Comparison of ENCODE assay signal across 25 cellular contexts in genomic region chr5:81205058-81205457, GRCh38. TPM values are rescaled to one million over a fixed set of nuclear protein-coding genes. Genes with fewer than 3 reads are reported as not detected.
DNase-seq lines count a peak whose midpoint lies in the region; ATAC-seq and TF ChIP-seq lines count a peak whose summit lies in the region.
"Had no signal": no experiment of that assay in that cellular context is flagged by ENCODE, and none has a peak within 500 bp of the region (broad histone marks: within the 10 kb centered on the region; RNA-seq: fewer than 3 reads in every experiment).

No MANE protein-coding gene starts in this region.

- H3K23ac ChIP-seq in mesendoderm (ENCODE audit: low read length) = no peak overlapping the region

- H3K9me2 ChIP-seq in GM23338 (ENCODE audit: insufficient read depth) (no peaks in the 10 kb centered on the region), OCI-LY1 (ENCODE audit: low read depth, low read length) (no peaks in the 10 kb centered on the region)

- WGBS in mesendoderm (ENCODE audit: extremely low coverage, insufficient coverage, low lambda C conversion rate) = no CpG with 5 or more reads among the region's 4 CpGs

- no peaks in the 10 kb centered on the region for H3K4me1 ChIP-seq in GM23338 (ENCODE audit: insufficient read depth)
- no peaks in the 10 kb centered on the region for H3K4me1 ChIP-seq in OCI-LY1 (ENCODE audit: insufficient read depth, low read length, severe bottlenecking)
- no peaks in the 10 kb centered on the region for H3K4me1 ChIP-seq in mesendoderm (ENCODE audit: control insufficient read depth, low read depth, low read length)
- H3K4me1 ChIP-seq in Peyer's patch = no peaks in the 10 kb centered on the region
- H3K4me1 ChIP-seq: A549 had no signal

- ATAC-seq in GM23338 (peak; percentile 76), HG03097 (IDR thresholded peaks at IDR 0.05; ENCODE audit: low FRiP score, unreplicated experiment) (no peak)
- ATAC-seq: A549 had no signal

- H2AFZ ChIP-seq in GM23338 (no peak overlapping the region), OCI-LY1 (ENCODE audit: low read length) (no peak overlapping the region)

- H3K27ac ChIP-seq in GM23338 (ENCODE audit: low read depth) = no peak overlapping the region
- no peak overlapping the region for H3K27ac ChIP-seq in OCI-LY1 (ENCODE audit: low read depth, low read length, poor library complexity, severe bottlenecking)
- no peak overlapping the region for H3K27ac ChIP-seq in brain microvascular endothelial cell
- H3K27ac ChIP-seq in mesendoderm (ENCODE audit: low read depth, low read length) = no peak overlapping the region
- no peak overlapping the region for H3K27ac ChIP-seq in Peyer's patch
- H3K27ac ChIP-seq: A549, C4-2B, HL-60 had no signal

- H4K5ac ChIP-seq in mesendoderm (ENCODE audit: low read length) = no peak overlapping the region

- no peaks in the 10 kb centered on the region for H4K20me1 ChIP-seq in GM23338 (replicated peaks; ENCODE audit: insufficient read depth)
- no peaks in the 10 kb centered on the region for H4K20me1 ChIP-seq in OCI-LY1 (ENCODE audit: insufficient read depth, low read length)

- H3K4me3 ChIP-seq in GM23338 (no peak overlapping the region), OCI-LY1 (ENCODE audit: low read depth, low read length, poor library complexity, severe bottlenecking) (no peak overlapping the region), brain microvascular endothelial cell (ENCODE audit: low read depth, low read length) (no peak overlapping the region), mesendoderm (ENCODE audit: low read length) (no peak overlapping the region), Peyer's patch (no peak overlapping the region)
- H3K4me3 ChIP-seq: A549, MG63 had no signal

- no peak for TF ChIP-seq POLR2A in Peyer's patch (IDR thresholded peaks at IDR 0.05)

- H3K4ac ChIP-seq in mesendoderm (ENCODE audit: low read depth, low read length) = no peak overlapping the region

- no peak overlapping the region for H2AK5ac ChIP-seq in mesendoderm (ENCODE audit: low read length)

- H3F3A ChIP-seq in GM23338 (replicated peaks; ENCODE audit: low read depth) (no peaks in the 10 kb centered on the region), OCI-LY1 (ENCODE audit: insufficient read depth, low read length) (no peaks in the 10 kb centered on the region)

- TF ChIP-seq CTCF in GM23338 (conservative IDR thresholded peaks at IDR 0.05; ENCODE audit: low read depth in 2 of 2) (peak; percentile 45 to 47), OCI-LY1 (IDR thresholded peaks at IDR 0.05; ENCODE audit: low read length) (peak; percentile 15; the same call in 1 of the 2 replicates), brain microvascular endothelial cell (IDR thresholded peaks at IDR 0.05; ENCODE audit: low read depth, low read length, missing control alignments) (peak; percentile 6), Peyer's patch (IDR thresholded peaks at IDR 0.05) (no peak), HFFc6 (IDR thresholded peaks at IDR 0.05) (no peak)

- H3K27me3 Mint-ChIP-seq in GM23338 (ENCODE audit: insufficient read depth, low read depth, poor library complexity) (peaks cover 1% of the 10 kb centered on the region), HFFc6 (ENCODE audit: insufficient read depth) (peaks cover 21% of the 10 kb centered on the region)
- H3K27me3 Mint-ChIP-seq: CD8-positive, alpha-beta memory T cell had no signal

- H3K4me1 Mint-ChIP-seq in GM23338 (no peaks in the 10 kb centered on the region), HFFc6 (ENCODE audit: low read depth) (peaks cover 6% of the 10 kb centered on the region; the same call in 1 of the 2 replicates)
- H3K4me1 Mint-ChIP-seq: CD8-positive, alpha-beta memory T cell had no signal

- no peak overlapping the region for H3K9ac ChIP-seq in OCI-LY1 (ENCODE audit: low read length)
- H3K9ac ChIP-seq in mesendoderm (ENCODE audit: low read length) = no peak overlapping the region

- H3K27ac Mint-ChIP-seq in GM23338 (no peak overlapping the region), HFFc6 (no peak overlapping the region)

- H3K27me3 ChIP-seq in GM23338 (ENCODE audit: insufficient read depth) (no peaks in the 10 kb centered on the region), OCI-LY1 (ENCODE audit: insufficient read depth, low read length) (no peaks in the 10 kb centered on the region), brain microvascular endothelial cell (replicated peaks) (no peaks in the 10 kb centered on the region), mesendoderm (ENCODE audit: insufficient read depth, low read length, poor library complexity) (no peaks in the 10 kb centered on the region), Peyer's patch (no peaks in the 10 kb centered on the region)
- H3K27me3 ChIP-seq: MG63 had no signal

- H3K4me2 ChIP-seq in GM23338 = no peak overlapping the region
- no peak overlapping the region for H3K4me2 ChIP-seq in OCI-LY1 (ENCODE audit: low read length)
- no peak overlapping the region for H3K4me2 ChIP-seq in mesendoderm (ENCODE audit: low read length)
- H3K4me2 ChIP-seq: A549 had no signal

- no peak overlapping the region for H2BK120ac ChIP-seq in mesendoderm (ENCODE audit: low read depth, low read length)

- H3K79me1 ChIP-seq in mesendoderm (ENCODE audit: low read length) = no peaks in the 10 kb centered on the region

- H3K79me2 ChIP-seq in GM23338 (replicated peaks; ENCODE audit: insufficient read depth) = no peaks in the 10 kb centered on the region
- no peaks in the 10 kb centered on the region for H3K79me2 ChIP-seq in OCI-LY1 (ENCODE audit: insufficient read depth, low read length)
- H3K79me2 ChIP-seq in mesendoderm (ENCODE audit: control insufficient read depth, insufficient read depth, low read length) = no peaks in the 10 kb centered on the region

- H3K18ac ChIP-seq in mesendoderm (ENCODE audit: low read length) = no peak overlapping the region

- H3K9me3 ChIP-seq in OCI-LY1 (ENCODE audit: low read length) (no peaks in the 10 kb centered on the region), Peyer's patch (no peaks in the 10 kb centered on the region)
- H3K9me3 ChIP-seq: A549, MG63 had no signal

- DNase-seq in GM23338 (ENCODE audit: low spot score) = peak; percentile 55
- DNase-seq in brain microvascular endothelial cell = no peak
- DNase-seq in mesendoderm = peak; percentile 30
- DNase-seq in Peyer's patch = no peak
- DNase-seq in HFFc6 = no peak
- DNase-seq in stimulated activated CD4-positive, alpha-beta T cell treated with anti-CD3 and anti-CD28 coated beads, Interleukin-1b, Interleukin-23, amount 100 ng/mL, for 48 hours = no peak
- DNase-seq: CD8-positive, alpha-beta memory T cell; DMS 273 treated with DMSO at 0.1 percent for 48 hours; DMS79; GF-D8; Kasumi-1; MG63; NCI-H1105 treated with DMSO at 0.1 percent for 48 hours; NCI-H2029; NCI-H446 treated with DMSO at 0.1 percent for 48 hours; NCI-H526; NCI-H82; NK-92 treated with Interleukin-12 subunit alpha and Interleukin-12 subunit beta, amount 100 ng/mL, for 24 hours; SHP77 treated with DMSO at 0.1 percent for 48 hours; T-helper 1 cell had no signal

- in situ Hi-C loops in brain microvascular endothelial cell (cut with HindIII; ENCODE audit: low pct_ligation_motif_present, low sequenced_read_pairs) = no loop called here

- no peaks in the 10 kb centered on the region for H3K36me3 ChIP-seq in GM23338 (ENCODE audit: insufficient read depth)
- H3K36me3 ChIP-seq in OCI-LY1 (ENCODE audit: insufficient read depth, low read length) = no peaks in the 10 kb centered on the region
- H3K36me3 ChIP-seq in brain microvascular endothelial cell (replicated peaks) = no peaks in the 10 kb centered on the region
- H3K36me3 ChIP-seq in mesendoderm (ENCODE audit: control insufficient read depth, insufficient read depth, low read length) = no peaks in the 10 kb centered on the region
- peaks cover 0 to 3% (median 0%) of the 10 kb centered on the region in 3 donors for H3K36me3 ChIP-seq in Peyer's patch
- H3K36me3 ChIP-seq: MG63 had no signal

- H2BK5ac ChIP-seq in mesendoderm (ENCODE audit: low read length) = no peak overlapping the region

- H3K9me3 Mint-ChIP-seq in GM23338 (no peaks in the 10 kb centered on the region), HFFc6 (no peaks in the 10 kb centered on the region)
- H3K9me3 Mint-ChIP-seq: CD8-positive, alpha-beta memory T cell had no signal

- H3K4me3 Mint-ChIP-seq in GM23338 = no peak overlapping the region
- H3K4me3 Mint-ChIP-seq in HFFc6 = no peak overlapping the region
- H3K4me3 Mint-ChIP-seq: CD8-positive, alpha-beta memory T cell had no signal

- no peak overlapping the region for H4K8ac ChIP-seq in mesendoderm (ENCODE audit: low read depth, low read length)

- no peak overlapping the region for H2BK15ac ChIP-seq in mesendoderm (replicated peaks; ENCODE audit: low read depth)

- no peak overlapping the region for H3K56ac ChIP-seq in mesendoderm (ENCODE audit: low read length)

- H3K36me3 Mint-ChIP-seq in GM23338 (ENCODE audit: low read depth) = no peaks in the 10 kb centered on the region
- H3K36me3 Mint-ChIP-seq in HFFc6 (ENCODE audit: low read depth) = no peaks in the 10 kb centered on the region

TF ChIP-seq in GM23338, 12 proteins besides CTCF, POLR2A, EP300 and RAD21 (continues in another document):
- TF ChIP-seq CREB1 (CRISPR knock-in tag; IDR thresholded peaks at IDR 0.05; ENCODE audit: low read depth) (no peak), STAT1 (IDR thresholded peaks at IDR 0.05; ENCODE audit: unreplicated experiment) (no peak), NANOG (IDR thresholded peaks at IDR 0.05; ENCODE audit: borderline replicate concordance) (no peak), ETS1 (IDR thresholded peaks at IDR 0.05) (no peak), JUNB (IDR thresholded peaks at IDR 0.05; ENCODE audit: unreplicated experiment) (no peak), ZNF331 (CRISPR knock-in tag; IDR thresholded peaks at IDR 0.05; ENCODE audit: low read depth) (no peak), EZH2phosphoT487 (IDR thresholded peaks at IDR 0.05; ENCODE audit: unreplicated experiment) (no peak)

RNA-seq across cellular contexts. Expression of gene CKMT2, which starts 28.1 kb away (rescaled TPM):
- 3.4 and 8.2 TPM in 2 replicates for total RNA-seq in GM23338 (2014; rRNA removed; shearing (Covaris generic))
- 2.1 and 2.9 TPM in 2 replicates for polyA plus RNA-seq in GM23338 (2016; fragmentation: Nextera tagmentation; extraction: Ambion mirVana)
- polyA plus RNA-seq in mesendoderm (2013, experiment 1 of 2) = 1.8 TPM
- 1.5 TPM for polyA plus RNA-seq in mesendoderm (2013, experiment 2 of 2)
- 10 to 100 TPM in 1 of 4 donors, 1 to 10 TPM in 3; 1.1 to 10.6 (median 3.8) TPM for total RNA-seq in Peyer's patch
- not detected for total RNA-seq in HFFc6 (2021; fragmentation: NEBNext Ultra II Directional; extraction: Animal tissue kit (Norgen Biotek cat#: 25700))
- total RNA-seq: CD8-positive, alpha-beta memory T cell had no signal
- polyA plus RNA-seq: A549; CD8-positive, alpha-beta memory T cell had no signal

Comparison
In these comparisons a context has a peak if more than half of its experiments do, and no peak if none do; other contexts are left out.
1. DNase-seq: peak in GM23338 (single experiment) and mesendoderm (single experiment); none in brain microvascular endothelial cell (single experiment), Peyer's patch (0 of 3), HFFc6 (single experiment) and stimulated activated CD4-positive, alpha-beta T cell treated with anti-CD3 and anti-CD28 coated beads, Interleukin-1b, Interleukin-23, amount 100 ng/mL, for 48 hours (single experiment).
2. CTCF ChIP-seq: peak in GM23338 (2 of 2), OCI-LY1 (single experiment) and brain microvascular endothelial cell (single experiment); none in Peyer's patch (0 of 6) and HFFc6 (single experiment).